In genomic region chr11:60915250-60915914, GRCh38 we compare ENCODE assay signal across 8 cellular contexts. TPM values are rescaled to one million over a fixed set of nuclear protein-coding genes. Genes with fewer than 3 reads are reported as not detected.
DNase-seq lines count a peak whose midpoint lies in the region; ATAC-seq and TF ChIP-seq lines count a peak whose summit lies in the region.

No MANE protein-coding gene starts in this region.

- in situ Hi-C loops in transverse colon (cut with MboI; ENCODE audit: low pct_ligation_motif_present in 1 of 4, low pct_unique_long_range_greater_than_20kb in 1 of 4, low sequenced_read_pairs in 3 of 4), result no loop called here

- H3K36me3 ChIP-seq in RWPE2 (ENCODE audit: low read depth), result peaks cover 17% of the 10 kb centered on the region
- no peaks in the 10 kb centered on the region for H3K36me3 ChIP-seq in parathyroid adenoma (ENCODE audit: control insufficient read depth, insufficient read depth, low read length)
- H3K36me3 ChIP-seq in transverse colon, result peaks cover 0 to 8% (median 3%) of the 10 kb centered on the region in 4 donors

- ATAC-seq in GM18505 (IDR thresholded peaks at IDR 0.05; ENCODE audit: unreplicated experiment) (peak; percentile 43), HG03045 (IDR thresholded peaks at IDR 0.05; ENCODE audit: unreplicated experiment) (peak; percentile 35), RWPE2 (ENCODE audit: low read depth) (peak; percentile 75)

- TF ChIP-seq CTCF in RWPE2 (IDR thresholded peaks at IDR 0.05; ENCODE audit: poor library complexity, severe bottlenecking) (peak; percentile 72), parathyroid adenoma (IDR thresholded peaks at IDR 0.05) (no peak), transverse colon (IDR thresholded peaks at IDR 0.05) (peak in 1 of 5 experiments; percentile 9)

- no peak overlapping the region for H3K9ac ChIP-seq in parathyroid adenoma

- H3K9me3 ChIP-seq in RWPE2 (ENCODE audit: severe bottlenecking) (no peaks in the 10 kb centered on the region), parathyroid adenoma (ENCODE audit: control insufficient read depth, low read length) (no peaks in the 10 kb centered on the region), transverse colon (no peaks in the 10 kb centered on the region)

- H3K4me3 ChIP-seq in RWPE2 (ENCODE audit: severe bottlenecking) (peak overlapping the region; percentile 51), parathyroid adenoma (ENCODE audit: low read depth, low read length) (peak overlapping the region; percentile 73), transverse colon (peak overlapping the region; percentile 2 to 82 (median 70))

- H2AFZ ChIP-seq in parathyroid adenoma, result peak overlapping the region; percentile 15

- H3K4me1 ChIP-seq in RWPE2 (ENCODE audit: insufficient read depth, poor library complexity, severe bottlenecking) (peaks cover 21% of the 10 kb centered on the region), parathyroid adenoma (peaks cover 13% of the 10 kb centered on the region), transverse colon (peaks cover 0 to 37% (median 21%) of the 10 kb centered on the region in 4 donors)

- no peak for TF ChIP-seq EP300 in transverse colon (IDR thresholded peaks at IDR 0.05; ENCODE audit: low read depth)

- peak; percentile 79 for DNase-seq in 8988T
- DNase-seq in RWPE2 (ENCODE audit: low spot score), result no peak
- DNase-seq in activated effector memory CD4-positive, alpha-beta T cell treated with anti-CD3 and anti-CD28 coated beads, Interleukin-2, amount 50 U/mL, for 16 hours, result peak; percentile 89
- DNase-seq in germinal center (ENCODE audit: low spot score), result peak; percentile 83
- DNase-seq in transverse colon, result peak; percentile 79

- H3K27ac ChIP-seq in RWPE2 (ENCODE audit: poor library complexity, severe bottlenecking) (peak overlapping the region; percentile 65), parathyroid adenoma (no peak overlapping the region), transverse colon (peak overlapping the region; percentile 93 to 95 (median 94))

- H3K79me2 ChIP-seq in parathyroid adenoma, result peaks cover 3% of the 10 kb centered on the region

- 0 to 5% methylated on average over 1 to 17 of the region's 17 CpGs for WGBS in transverse colon (ENCODE audit: low coverage in 1 of 2), 2 donors

- TF ChIP-seq POLR2A in GM18505 (IDR thresholded peaks at IDR 0.05; ENCODE audit: borderline replicate concordance, extremely low read depth, insufficient read depth, insufficient read length) (no peak), transverse colon (IDR thresholded peaks at IDR 0.05) (no peak)

- no peaks in the 10 kb centered on the region for H3K27me3 ChIP-seq in RWPE2 (ENCODE audit: insufficient read depth, poor library complexity, severe bottlenecking)
- H3K27me3 ChIP-seq in parathyroid adenoma (ENCODE audit: control insufficient read depth, insufficient read depth, low read length), result no peaks in the 10 kb centered on the region
- H3K27me3 ChIP-seq in transverse colon, result no peaks in the 10 kb centered on the region

- H3K4me2 ChIP-seq in parathyroid adenoma (ENCODE audit: low read length), result peak overlapping the region; percentile 83

- intact Hi-C loops in transverse colon (cut with DNase I; ENCODE audit: low total_unique reads), result no loop called here

RNA-seq across cellular contexts. Expression of gene TMEM109, which starts 1.4 kb away (rescaled TPM):
- 10 to 100 TPM; 35.2 to 47.2 (median 45.1) TPM for total RNA-seq in transverse colon

RNA-seq across cellular contexts. Expression of gene TMEM132A, which starts 8.9 kb away (rescaled TPM):
- total RNA-seq in transverse colon, result 1 to 10 TPM; 1.8 to 7.0 (median 3.5) TPM

RNA-seq across cellular contexts. Expression of gene PRPF19, which starts 9.0 kb away (rescaled TPM):
- total RNA-seq in transverse colon, result 10 to 100 TPM; 15.5 to 70.3 (median 42.8) TPM

RNA-seq across cellular contexts. Expression of gene SLC15A3, which starts 36.6 kb away (rescaled TPM):
- total RNA-seq in transverse colon, result 10 to 100 TPM in 3 of 4 donors, 1 to 10 TPM in 1; 8.1 to 18.9 (median 12.6) TPM

RNA-seq across cellular contexts. Expression of gene ZP1, which starts 48.0 kb away (rescaled TPM):
- total RNA-seq in transverse colon, result not detected
